Comparison of ENCODE assay signal across 1 cellular context in the genomic region with DNA sequence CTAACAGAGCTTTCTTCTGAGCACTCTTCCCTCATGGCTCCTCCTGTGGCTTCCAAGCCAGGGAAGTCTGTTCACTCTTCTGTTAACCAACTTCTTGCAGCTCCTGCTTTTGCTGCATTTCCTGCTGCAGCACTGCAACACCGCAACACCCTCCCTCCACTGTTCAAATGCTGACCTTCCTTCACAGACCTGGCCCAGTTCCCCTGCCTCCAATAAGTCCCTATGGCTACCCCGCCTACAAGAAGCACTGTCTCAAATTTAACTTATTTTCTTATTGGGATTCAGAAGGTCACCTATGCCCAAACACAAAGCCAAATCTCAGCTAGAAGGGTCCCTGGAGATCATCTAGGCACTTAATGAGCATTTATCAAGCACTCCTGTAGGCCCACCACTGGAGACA.
TF ChIP-seq lines count a peak whose summit lies in the region.

No MANE protein-coding gene starts in this region.

TF ChIP-seq in GM23338, 12 proteins besides CTCF, POLR2A, EP300 and RAD21 (continued from another document):
- TF ChIP-seq, protein P1, sequence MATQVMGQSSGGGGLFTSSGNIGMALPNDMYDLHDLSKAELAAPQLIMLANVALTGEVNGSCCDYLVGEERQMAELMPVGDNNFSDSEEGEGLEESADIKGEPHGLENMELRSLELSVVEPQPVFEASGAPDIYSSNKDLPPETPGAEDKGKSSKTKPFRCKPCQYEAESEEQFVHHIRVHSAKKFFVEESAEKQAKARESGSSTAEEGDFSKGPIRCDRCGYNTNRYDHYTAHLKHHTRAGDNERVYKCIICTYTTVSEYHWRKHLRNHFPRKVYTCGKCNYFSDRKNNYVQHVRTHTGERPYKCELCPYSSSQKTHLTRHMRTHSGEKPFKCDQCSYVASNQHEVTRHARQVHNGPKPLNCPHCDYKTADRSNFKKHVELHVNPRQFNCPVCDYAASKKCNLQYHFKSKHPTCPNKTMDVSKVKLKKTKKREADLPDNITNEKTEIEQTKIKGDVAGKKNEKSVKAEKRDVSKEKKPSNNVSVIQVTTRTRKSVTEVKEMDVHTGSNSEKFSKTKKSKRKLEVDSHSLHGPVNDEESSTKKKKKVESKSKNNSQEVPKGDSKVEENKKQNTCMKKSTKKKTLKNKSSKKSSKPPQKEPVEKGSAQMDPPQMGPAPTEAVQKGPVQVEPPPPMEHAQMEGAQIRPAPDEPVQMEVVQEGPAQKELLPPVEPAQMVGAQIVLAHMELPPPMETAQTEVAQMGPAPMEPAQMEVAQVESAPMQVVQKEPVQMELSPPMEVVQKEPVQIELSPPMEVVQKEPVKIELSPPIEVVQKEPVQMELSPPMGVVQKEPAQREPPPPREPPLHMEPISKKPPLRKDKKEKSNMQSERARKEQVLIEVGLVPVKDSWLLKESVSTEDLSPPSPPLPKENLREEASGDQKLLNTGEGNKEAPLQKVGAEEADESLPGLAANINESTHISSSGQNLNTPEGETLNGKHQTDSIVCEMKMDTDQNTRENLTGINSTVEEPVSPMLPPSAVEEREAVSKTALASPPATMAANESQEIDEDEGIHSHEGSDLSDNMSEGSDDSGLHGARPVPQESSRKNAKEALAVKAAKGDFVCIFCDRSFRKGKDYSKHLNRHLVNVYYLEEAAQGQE (IDR thresholded peaks at IDR 0.05; ENCODE audit: unreplicated experiment), result no peak
- TF ChIP-seq ZNF114 (CRISPR knock-in tag; IDR thresholded peaks at IDR 0.05) (no peak), JUNB (IDR thresholded peaks at IDR 0.05; ENCODE audit: unreplicated experiment) (no peak), POLR2AphosphoS5 (IDR thresholded peaks at IDR 0.05; ENCODE audit: low read depth) (no peak), ZNF331 (CRISPR knock-in tag; IDR thresholded peaks at IDR 0.05; ENCODE audit: low read depth) (no peak), EZH2 (IDR thresholded peaks at IDR 0.05; ENCODE audit: low read depth, unreplicated experiment) (no peak), STAT1 (IDR thresholded peaks at IDR 0.05; ENCODE audit: unreplicated experiment) (no peak)
- TF ChIP-seq, protein P2, sequence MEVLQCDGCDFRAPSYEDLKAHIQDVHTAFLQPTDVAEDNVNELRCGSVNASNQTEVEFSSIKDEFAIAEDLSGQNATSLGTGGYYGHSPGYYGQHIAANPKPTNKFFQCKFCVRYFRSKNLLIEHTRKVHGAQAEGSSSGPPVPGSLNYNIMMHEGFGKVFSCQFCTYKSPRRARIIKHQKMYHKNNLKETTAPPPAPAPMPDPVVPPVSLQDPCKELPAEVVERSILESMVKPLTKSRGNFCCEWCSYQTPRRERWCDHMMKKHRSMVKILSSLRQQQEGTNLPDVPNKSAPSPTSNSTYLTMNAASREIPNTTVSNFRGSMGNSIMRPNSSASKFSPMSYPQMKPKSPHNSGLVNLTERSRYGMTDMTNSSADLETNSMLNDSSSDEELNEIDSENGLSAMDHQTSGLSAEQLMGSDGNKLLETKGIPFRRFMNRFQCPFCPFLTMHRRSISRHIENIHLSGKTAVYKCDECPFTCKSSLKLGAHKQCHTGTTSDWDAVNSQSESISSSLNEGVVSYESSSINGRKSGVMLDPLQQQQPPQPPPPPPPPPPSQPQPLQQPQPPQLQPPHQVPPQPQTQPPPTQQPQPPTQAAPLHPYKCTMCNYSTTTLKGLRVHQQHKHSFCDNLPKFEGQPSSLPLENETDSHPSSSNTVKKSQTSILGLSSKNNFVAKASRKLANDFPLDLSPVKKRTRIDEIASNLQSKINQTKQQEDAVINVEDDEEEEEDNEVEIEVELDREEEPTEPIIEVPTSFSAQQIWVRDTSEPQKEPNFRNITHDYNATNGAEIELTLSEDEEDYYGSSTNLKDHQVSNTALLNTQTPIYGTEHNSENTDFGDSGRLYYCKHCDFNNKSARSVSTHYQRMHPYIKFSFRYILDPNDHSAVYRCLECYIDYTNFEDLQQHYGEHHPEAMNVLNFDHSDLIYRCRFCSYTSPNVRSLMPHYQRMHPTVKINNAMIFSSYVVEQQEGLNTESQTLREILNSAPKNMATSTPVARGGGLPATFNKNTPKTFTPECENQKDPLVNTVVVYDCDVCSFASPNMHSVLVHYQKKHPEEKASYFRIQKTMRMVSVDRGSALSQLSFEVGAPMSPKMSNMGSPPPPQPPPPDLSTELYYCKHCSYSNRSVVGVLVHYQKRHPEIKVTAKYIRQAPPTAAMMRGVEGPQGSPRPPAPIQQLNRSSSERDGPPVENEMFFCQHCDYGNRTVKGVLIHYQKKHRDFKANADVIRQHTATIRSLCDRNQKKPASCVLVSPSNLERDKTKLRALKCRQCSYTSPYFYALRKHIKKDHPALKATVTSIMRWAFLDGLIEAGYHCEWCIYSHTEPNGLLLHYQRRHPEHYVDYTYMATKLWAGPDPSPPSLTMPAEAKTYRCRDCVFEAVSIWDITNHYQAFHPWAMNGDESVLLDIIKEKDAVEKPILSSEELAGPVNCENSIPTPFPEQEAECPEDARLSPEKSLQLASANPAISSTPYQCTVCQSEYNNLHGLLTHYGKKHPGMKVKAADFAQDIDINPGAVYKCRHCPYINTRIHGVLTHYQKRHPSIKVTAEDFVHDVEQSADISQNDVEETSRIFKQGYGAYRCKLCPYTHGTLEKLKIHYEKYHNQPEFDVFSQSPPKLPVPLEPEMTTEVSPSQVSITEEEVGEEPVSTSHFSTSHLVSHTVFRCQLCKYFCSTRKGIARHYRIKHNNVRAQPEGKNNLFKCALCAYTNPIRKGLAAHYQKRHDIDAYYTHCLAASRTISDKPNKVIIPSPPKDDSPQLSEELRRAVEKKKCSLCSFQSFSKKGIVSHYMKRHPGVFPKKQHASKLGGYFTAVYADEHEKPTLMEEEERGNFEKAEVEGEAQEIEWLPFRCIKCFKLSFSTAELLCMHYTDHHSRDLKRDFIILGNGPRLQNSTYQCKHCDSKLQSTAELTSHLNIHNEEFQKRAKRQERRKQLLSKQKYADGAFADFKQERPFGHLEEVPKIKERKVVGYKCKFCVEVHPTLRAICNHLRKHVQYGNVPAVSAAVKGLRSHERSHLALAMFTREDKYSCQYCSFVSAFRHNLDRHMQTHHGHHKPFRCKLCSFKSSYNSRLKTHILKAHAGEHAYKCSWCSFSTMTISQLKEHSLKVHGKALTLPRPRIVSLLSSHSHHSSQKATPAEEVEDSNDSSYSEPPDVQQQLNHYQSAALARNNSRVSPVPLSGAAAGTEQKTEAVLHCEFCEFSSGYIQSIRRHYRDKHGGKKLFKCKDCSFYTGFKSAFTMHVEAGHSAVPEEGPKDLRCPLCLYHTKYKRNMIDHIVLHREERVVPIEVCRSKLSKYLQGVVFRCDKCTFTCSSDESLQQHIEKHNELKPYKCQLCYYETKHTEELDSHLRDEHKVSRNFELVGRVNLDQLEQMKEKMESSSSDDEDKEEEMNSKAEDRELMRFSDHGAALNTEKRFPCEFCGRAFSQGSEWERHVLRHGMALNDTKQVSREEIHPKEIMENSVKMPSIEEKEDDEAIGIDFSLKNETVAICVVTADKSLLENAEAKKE (CRISPR knock-in tag; IDR thresholded peaks at IDR 0.05), result no peak
- TF ChIP-seq, protein P3, sequence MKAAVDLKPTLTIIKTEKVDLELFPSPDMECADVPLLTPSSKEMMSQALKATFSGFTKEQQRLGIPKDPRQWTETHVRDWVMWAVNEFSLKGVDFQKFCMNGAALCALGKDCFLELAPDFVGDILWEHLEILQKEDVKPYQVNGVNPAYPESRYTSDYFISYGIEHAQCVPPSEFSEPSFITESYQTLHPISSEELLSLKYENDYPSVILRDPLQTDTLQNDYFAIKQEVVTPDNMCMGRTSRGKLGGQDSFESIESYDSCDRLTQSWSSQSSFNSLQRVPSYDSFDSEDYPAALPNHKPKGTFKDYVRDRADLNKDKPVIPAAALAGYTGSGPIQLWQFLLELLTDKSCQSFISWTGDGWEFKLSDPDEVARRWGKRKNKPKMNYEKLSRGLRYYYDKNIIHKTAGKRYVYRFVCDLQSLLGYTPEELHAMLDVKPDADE (IDR thresholded peaks at IDR 0.05), result no peak
